In genomic region chr11:74570266-74571061, GRCh38 we compare ENCODE assay signal across 8 cellular contexts. TPM values are rescaled to one million over a fixed set of nuclear protein-coding genes. Genes with fewer than 3 reads are reported as not detected.
DNase-seq lines count a peak whose midpoint lies in the region; ATAC-seq and TF ChIP-seq lines count a peak whose summit lies in the region.

No MANE protein-coding gene starts in this region.

- 55 to 57% methylated on average over 8 of the region's 8 CpGs for WGBS in thyroid gland, 2 donors

- DNase-seq in DMS53 treated with DMSO at 0.1 percent for 48 hours (lab: John Stamatoyannopoulos, UW; ENCODE audit: unreplicated experiment) = peak; percentile 91
- DNase-seq in HuH-7 (ENCODE audit: low spot score) = peak; percentile 56
- peak; percentile 8 for DNase-seq in OCI-M2 (lab: John Stamatoyannopoulos, UW; ENCODE audit: unreplicated experiment)
- peak; percentile 75 to 77 for DNase-seq in cardiac fibroblast (ENCODE audit: low read depth in 2 of 2)
- peak; percentile 52 for DNase-seq in left lobe of liver (ENCODE audit: low spot score)
- DNase-seq in thyroid gland = peak; percentile 56 to 57
- no peak for DNase-seq in activated CD4-positive, CD25-positive, alpha-beta regulatory T cell treated with anti-CD3 and anti-CD28 coated beads, Interleukin-2, amount 50 U/mL, for 72 hours

- TF ChIP-seq POLR2A in thyroid gland (IDR thresholded peaks at IDR 0.05) = no peak

- TF ChIP-seq CTCF in cardiac fibroblast (IDR thresholded peaks at IDR 0.05; ENCODE audit: low read depth, low read length) (peak; percentile 79), thyroid gland (IDR thresholded peaks at IDR 0.05) (peak; percentile 31 to 87 (median 76))

- peak; percentile 85 for ATAC-seq in left lobe of liver
- no peak for ATAC-seq in HG02938 (IDR thresholded peaks at IDR 0.05; ENCODE audit: unreplicated experiment)

- H3K27me3 ChIP-seq in thyroid gland = no peaks in the 10 kb centered on the region

- intact Hi-C loops in thyroid gland (cut with DNase I) = loop anchor here (2.0 to 10.0 kb wide), 2 partner anchors 118 to 316 kb away; no protein-coding TSS in a partner anchor

- H3K4me3 ChIP-seq in cardiac fibroblast (replicated peaks in 1 of 2; ENCODE audit: low read depth in 2 of 2, low read length in 2 of 2) (no peak overlapping the region), thyroid gland (replicated peaks in 1 of 3) (no peak overlapping the region)

- no peaks in the 10 kb centered on the region for H3K4me1 ChIP-seq in thyroid gland

- no peak overlapping the region for H3K27ac ChIP-seq in thyroid gland

- no peaks in the 10 kb centered on the region for H3K9me3 ChIP-seq in thyroid gland

- H3K36me3 ChIP-seq in thyroid gland = no peaks in the 10 kb centered on the region

RNA-seq across cellular contexts. Expression of gene POLD3, which starts 21.9 kb away (rescaled TPM):
- 3.0 TPM for total RNA-seq in left lobe of liver
- total RNA-seq in thyroid gland = 10 to 100 TPM; 13.0 to 14.8 (median 14.3) TPM
